ENCODE assay signal across 8 cellular contexts in the genomic region with DNA sequence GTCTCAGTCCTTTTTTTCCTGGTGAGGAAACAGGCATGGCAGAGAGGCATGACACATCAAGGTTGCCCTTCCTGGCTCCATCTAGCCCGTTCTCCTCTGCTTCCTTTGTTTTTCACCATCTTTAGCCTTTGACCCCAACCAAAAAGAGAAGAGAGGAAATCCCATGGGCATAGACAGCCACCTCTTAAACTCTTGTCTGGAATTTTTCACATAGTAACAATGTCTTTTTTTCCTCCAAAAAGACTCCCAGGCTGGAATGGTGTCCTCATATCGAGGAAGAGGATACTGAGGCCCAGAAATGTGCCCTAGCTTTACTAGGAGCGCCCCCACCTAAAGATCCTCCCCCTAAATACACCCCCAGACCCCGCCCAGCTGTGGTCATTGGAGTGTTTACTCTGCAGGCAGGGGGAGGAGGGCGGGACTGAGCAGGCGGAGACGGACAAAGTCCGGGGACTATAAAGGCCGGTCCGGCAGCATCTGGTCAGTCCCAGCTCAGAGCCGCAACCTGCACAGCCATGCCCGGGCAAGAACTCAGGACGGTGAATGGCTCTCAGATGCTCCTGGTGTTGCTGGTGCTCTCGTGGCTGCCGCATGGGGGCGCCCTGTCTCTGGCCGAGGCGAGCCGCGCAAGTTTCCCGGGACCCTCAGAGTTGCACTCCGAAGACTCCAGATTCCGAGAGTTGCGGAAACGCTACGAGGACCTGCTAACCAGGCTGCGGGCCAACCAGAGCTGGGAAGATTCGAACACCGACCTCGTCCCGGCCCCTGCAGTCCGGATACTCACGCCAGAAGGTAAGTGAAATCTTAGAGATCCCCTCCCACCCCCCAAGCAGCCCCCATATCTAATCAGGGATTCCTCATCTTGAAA. TPM values are rescaled to one million over a fixed set of nuclear protein-coding genes. Genes with fewer than 3 reads are reported as not detected.
A peak's percentile ranks its signal among the peaks of the same experiment; 100 is the strongest.
DNase-seq lines count a peak whose midpoint lies in the region; ATAC-seq, FAIRE-seq and TF ChIP-seq lines count a peak whose summit lies in the region.

A gene with protein sequence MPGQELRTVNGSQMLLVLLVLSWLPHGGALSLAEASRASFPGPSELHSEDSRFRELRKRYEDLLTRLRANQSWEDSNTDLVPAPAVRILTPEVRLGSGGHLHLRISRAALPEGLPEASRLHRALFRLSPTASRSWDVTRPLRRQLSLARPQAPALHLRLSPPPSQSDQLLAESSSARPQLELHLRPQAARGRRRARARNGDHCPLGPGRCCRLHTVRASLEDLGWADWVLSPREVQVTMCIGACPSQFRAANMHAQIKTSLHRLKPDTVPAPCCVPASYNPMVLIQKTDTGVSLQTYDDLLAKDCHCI (plus strand): TSS at position 484 of the 868 bp plus-strand sequence. CDS start 32 bp downstream, at position 516.

- H3K36me3 ChIP-seq in SJSA1 (peaks cover 7% of the 10 kb centered on the region), mesendoderm (ENCODE audit: control insufficient read depth, insufficient read depth, low read length) (no peaks in the 10 kb centered on the region), upper lobe of right lung (peaks cover 11% of the 10 kb centered on the region)

- H3K4me1 ChIP-seq in SJSA1 (replicated peaks) (peaks cover 26% of the 10 kb centered on the region), mesendoderm (ENCODE audit: control insufficient read depth, low read depth, low read length) (no peaks in the 10 kb centered on the region), upper lobe of right lung (peaks cover 20% of the 10 kb centered on the region)

- no CpG with 5 or more reads among the region's 33 CpGs for WGBS in mesendoderm (ENCODE audit: extremely low coverage, insufficient coverage, low lambda C conversion rate)

- no peaks in the 10 kb centered on the region for H3K79me1 ChIP-seq in mesendoderm (ENCODE audit: low read length)

- FAIRE-seq in GM18507 (lab: Jason Lieb, UNC), result peak; percentile 48

- no peak within 1 kb of the TSS for H3K4ac ChIP-seq in mesendoderm (ENCODE audit: low read depth, low read length)

- no peak within 1 kb of the TSS for H3K27ac ChIP-seq in SJSA1
- H3K27ac ChIP-seq in mesendoderm (ENCODE audit: low read depth, low read length), result no peak within 1 kb of the TSS
- peak within 1 kb of the TSS; percentile 68 for H3K27ac ChIP-seq in upper lobe of right lung

- no peak within 1 kb of the TSS for H3K23ac ChIP-seq in mesendoderm (ENCODE audit: low read length)

- H4K8ac ChIP-seq in mesendoderm (ENCODE audit: low read depth, low read length), result no peak within 1 kb of the TSS

- H3K9me3 ChIP-seq in SJSA1 (replicated peaks) (0 out of 2 replicates have a peak, but pooled peaks cover 5% of the 10 kb centered on the region), upper lobe of right lung (no peaks in the 10 kb centered on the region)

- peak within 1 kb of the TSS; percentile 63 for H3K56ac ChIP-seq in mesendoderm (ENCODE audit: low read length)

- TF ChIP-seq CTCF in upper lobe of right lung (IDR thresholded peaks at IDR 0.05), result peak; percentile 63

- no peak within 1 kb of the TSS for H2BK5ac ChIP-seq in mesendoderm (ENCODE audit: low read length)

- peak; percentile 83 for DNase-seq in AG08395 (ENCODE audit: low spot score)
- DNase-seq in GM18507 (ENCODE audit: extremely low spot score, insufficient read length, low read depth), result no peak
- peak in 1 of 2 experiments; percentile 69 for DNase-seq in SJSA1 (ENCODE audit: low read depth in 1 of 2, low spot score in 2 of 2)
- DNase-seq in effector CD4-positive, alpha-beta T cell, result peak; percentile 16
- peak; percentile 66 for DNase-seq in mesendoderm
- DNase-seq in upper lobe of right lung, result peak; percentile 94
- no peak for DNase-seq in SK-N-DZ (ENCODE audit: low spot score)

- H3K18ac ChIP-seq in mesendoderm (ENCODE audit: low read length), result peak within 1 kb of the TSS; percentile 8

- ATAC-seq in upper lobe of right lung (peak; percentile 82), GM18867 (IDR thresholded peaks at IDR 0.05; ENCODE audit: unreplicated experiment) (no peak)

- H3K9ac ChIP-seq in mesendoderm (ENCODE audit: low read length), result peak within 1 kb of the TSS; percentile 37

- no peak within 1 kb of the TSS for H2AK5ac ChIP-seq in mesendoderm (ENCODE audit: low read length)

- H3K4me3 ChIP-seq in SJSA1 (peak within 1 kb of the TSS; percentile 32), mesendoderm (ENCODE audit: low read length) (no peak within 1 kb of the TSS), upper lobe of right lung (peak within 1 kb of the TSS; percentile 56)

- no peak within 1 kb of the TSS for H3K4me2 ChIP-seq in mesendoderm (ENCODE audit: low read length)

- no peak within 1 kb of the TSS for H4K5ac ChIP-seq in mesendoderm (ENCODE audit: low read length)

- H2BK15ac ChIP-seq in mesendoderm (replicated peaks; ENCODE audit: low read depth), result no peak within 1 kb of the TSS

- no peaks in the 10 kb centered on the region for H3K79me2 ChIP-seq in mesendoderm (ENCODE audit: control insufficient read depth, insufficient read depth, low read length)

- intact Hi-C loops in upper lobe of right lung (cut with DNase I), result no loop called here

- H3K27me3 ChIP-seq in SJSA1 (replicated peaks) (no peaks in the 10 kb centered on the region), mesendoderm (ENCODE audit: insufficient read depth, low read length, poor library complexity) (no peaks in the 10 kb centered on the region), upper lobe of right lung (no peaks in the 10 kb centered on the region)

- H2BK120ac ChIP-seq in mesendoderm (ENCODE audit: low read depth, low read length), result no peak within 1 kb of the TSS

RNA-seq across cellular contexts. Expression of the gene that starts here (rescaled TPM):
- 12.4 and 21.9 TPM in 2 replicates for total RNA-seq in SJSA1 (2014; rRNA removed; shearing (Covaris generic))
- 2.1 TPM for polyA plus RNA-seq in mesendoderm (2013, experiment 1 of 2)
- 1.8 TPM for polyA plus RNA-seq in mesendoderm (2013, experiment 2 of 2)
- 105 TPM for total RNA-seq in upper lobe of right lung
- polyA plus RNA-seq in SK-N-DZ (2014; cell fraction: cytosol; rRNA removed), result 0.28 TPM in 1 of 2 replicates, not detected in the other
- polyA plus RNA-seq in SK-N-DZ (2014; cell fraction: nucleus; rRNA removed), result not detected in 2 replicates

Comparison
In these comparisons a context has a peak if more than half of its experiments do, and no peak if none do; other contexts are left out.
1. DNase-seq: peak in AG08395 (single experiment), effector CD4-positive, alpha-beta T cell (single experiment), mesendoderm (single experiment) and upper lobe of right lung (single experiment); none in GM18507 (single experiment) and SK-N-DZ (single experiment).